23 cellular contexts compared by ENCODE assay signal in genomic region chr11:110075822-110076208, GRCh38. TPM values are rescaled to one million over a fixed set of nuclear protein-coding genes. Genes with fewer than 3 reads are reported as not detected.
DNase-seq lines count a peak whose midpoint lies in the region; ATAC-seq, FAIRE-seq and TF ChIP-seq lines count a peak whose summit lies in the region.
"Had no signal": no experiment of that assay in that cellular context is flagged by ENCODE, and none has a peak within 500 bp of the region (broad histone marks: within the 10 kb centered on the region; RNA-seq: fewer than 3 reads in every experiment).

No MANE protein-coding gene starts in this region.

- peak overlapping the region; percentile 40 for H3K4me2 ChIP-seq in keratinocyte (ENCODE audit: control insufficient read depth, extremely low read depth, insufficient read depth, low read depth, low read length)

- no peaks in the 10 kb centered on the region for H3K9me3 ChIP-seq in SK-N-MC (ENCODE audit: low read depth, low read length)
- peaks cover 2% of the 10 kb centered on the region for H3K9me3 ChIP-seq in keratinocyte (ENCODE audit: control insufficient read depth, low read depth, low read length)
- no peaks in the 10 kb centered on the region for H3K9me3 ChIP-seq in testis

- DNase-seq in GM19239 (ENCODE audit: insufficient read length, low spot score) (no peak), SK-N-MC (ENCODE audit: low read depth, low spot score) (peak; percentile 61), keratinocyte (ENCODE audit: low read depth, low spot score) (no peak), testis (peak; percentile 24), HCEC 1CT (no peak), left ventricle myocardium superior (no peak)
- no peak for DNase-seq in activated T-cell treated with anti-CD3 and anti-CD28 coated beads, Interleukin-2, amount 50 U/mL, for 1 hour
- DNase-seq: activated CD8-positive, alpha-beta memory T cell treated with anti-CD3 and anti-CD28 coated beads for 24 hours; activated effector memory CD4-positive, alpha-beta T cell treated with Interleukin-2 at 50 U/mL for 16 hours; dorsolateral prefrontal cortex; esophagus squamous epithelium; hippocampal formation; Karpas-422; NCI-H345; NCI-H748 treated with DMSO at 0.1 percent for 48 hours; stimulated activated CD4-positive, alpha-beta T cell treated with anti-CD3 and anti-CD28 coated beads, Interleukin-2, amount 100 ng/mL, for 24 hours; stimulated activated naive CD8-positive, alpha-beta T cell treated with anti-CD3 and anti-CD28 coated beads, Interleukin-15, Interleukin-2, amounts not matched to agents 100 U/mL and 50 U/mL, for 24 hours; T-helper 9 cell; WERI-Rb-1 had no signal

- 43 to 44% methylated on average over 4 of the region's 4 CpGs for WGBS in testis, 2 donors

- dilution Hi-C loops in keratinocyte (cut with MboI; ENCODE audit: extremely low pct_ligation_motif_present, low sequenced_read_pairs) = no loop called here

- TF ChIP-seq POLR2A in testis (IDR thresholded peaks at IDR 0.05) = no peak

- no peaks in the 10 kb centered on the region for H3K36me3 ChIP-seq in SK-N-MC (ENCODE audit: insufficient read depth, low read length)
- H3K36me3 ChIP-seq in keratinocyte (ENCODE audit: control insufficient read depth in 2 of 2, extremely low read depth in 1 of 2, insufficient read depth in 2 of 2, low read length in 2 of 2) = no peaks in the 10 kb centered on the region
- no peaks in the 10 kb centered on the region for H3K36me3 ChIP-seq in testis (ENCODE audit: low read depth, missing control alignments)
- H3K36me3 ChIP-seq: esophagus squamous epithelium, WERI-Rb-1 had no signal

- H3K4me1 ChIP-seq in keratinocyte (ENCODE audit: control insufficient read depth, extremely low read depth, insufficient read depth, low read length) (peaks cover 32% of the 10 kb centered on the region), testis (peaks cover 19% of the 10 kb centered on the region)

- H3K9ac ChIP-seq in SK-N-MC (ENCODE audit: insufficient read length) (no peak overlapping the region), keratinocyte (ENCODE audit: control insufficient read depth, extremely low read depth, insufficient read depth, low read length) (peak overlapping the region; percentile 62)

- no peak for ATAC-seq in left ventricle myocardium superior
- ATAC-seq: left cardiac atrium; stimulated activated naive CD8-positive, alpha-beta T cell treated with anti-CD3 and anti-CD28 coated beads, Interleukin-15, Interleukin-2, amounts not matched to agents 100 U/mL and 50 U/mL, for 24 hours had no signal

- H3K9me1 ChIP-seq in keratinocyte (ENCODE audit: control insufficient read depth, extremely low read depth, insufficient read depth, low read length) = no peaks in the 10 kb centered on the region

- H2AFZ ChIP-seq in keratinocyte (ENCODE audit: control insufficient read depth, low read length) = no peak overlapping the region

- H3K4me3 ChIP-seq in SK-N-MC (peak overlapping the region; percentile 71), keratinocyte (ENCODE audit: control insufficient read depth in 2 of 3, extremely low read depth in 1 of 3, insufficient read depth in 2 of 3, low read depth in 1 of 3, low read length in 3 of 3) (no peak overlapping the region), testis (no peak overlapping the region)
- H3K4me3 ChIP-seq: dorsolateral prefrontal cortex, esophagus squamous epithelium had no signal

- H3K79me2 ChIP-seq in keratinocyte (ENCODE audit: control insufficient read depth, insufficient read depth, low read length) = no peaks in the 10 kb centered on the region

- peak overlapping the region; percentile 84 for H3K27ac ChIP-seq in SK-N-MC
- H3K27ac ChIP-seq in keratinocyte (ENCODE audit: control insufficient read depth, insufficient read depth, low read length) = peak overlapping the region; percentile 87
- H3K27ac ChIP-seq in testis = no peak overlapping the region
- H3K27ac ChIP-seq: dorsolateral prefrontal cortex, esophagus squamous epithelium, HL-60, WERI-Rb-1 had no signal

- no peaks in the 10 kb centered on the region for H3K27me3 ChIP-seq in keratinocyte (ENCODE audit: control insufficient read depth, extremely low read depth, insufficient read depth, low read length)
- H3K27me3 ChIP-seq in testis = no peaks in the 10 kb centered on the region
- H3K27me3 ChIP-seq: dorsolateral prefrontal cortex, esophagus squamous epithelium had no signal

- no peaks in the 10 kb centered on the region for H4K20me1 ChIP-seq in keratinocyte (ENCODE audit: control insufficient read depth, extremely low read depth, insufficient read depth, low read length)

- FAIRE-seq in GM19239 (lab: Jason Lieb, UNC) (peak; percentile 74), keratinocyte (lab: Jason Lieb, UNC) (no peak)
- FAIRE-seq: endometrium, frontal cortex had no signal

- intact Hi-C loops in testis (cut with DNase I; ENCODE audit: low total_unique reads) = no loop called here
- intact Hi-C loops in left ventricle myocardium superior (cut with micrococcal nuclease) = no loop called here

- TF ChIP-seq CTCF in keratinocyte (optimal IDR thresholded peaks at IDR 0.05 in 1 of 3, IDR thresholded peaks at IDR 0.05 in 1 of 3, conservative IDR thresholded peaks at IDR 0.05 in 1 of 3; ENCODE audit: extremely low read depth in 1 of 3, insufficient read depth in 2 of 3, low read length in 3 of 3) (no peak), testis (IDR thresholded peaks at IDR 0.05) (no peak)

RNA-seq across cellular contexts. Expression of gene ZC3H12C, which starts 17.4 kb away (rescaled TPM):
- polyA plus RNA-seq in keratinocyte (11.1 to 14.0 TPM (median 13.9 TPM) in 3 replicates), testis (ENCODE audit: insufficient read depth, low read depth, low replicate concordance) (6.8 TPM)
- polyA plus RNA-seq in keratinocyte (2011; ENCODE audit: low read depth) = 2.5 TPM
- polyA plus RNA-seq in keratinocyte (2011; cell fraction: cytosol; rRNA removed) = 4.6 and 6.9 TPM in 2 replicates
- 24.8 and 26.0 TPM in 2 replicates for polyA plus RNA-seq in keratinocyte (2011; cell fraction: nucleus; rRNA removed)
- 3.4 and 5.8 TPM in 2 replicates for polyA plus RNA-seq in keratinocyte (2012; ENCODE audit: low replicate concordance)
- 15.1 to 29.5 TPM (median 27.5 TPM) in 3 replicates for polyA minus RNA-seq in keratinocyte
- polyA minus RNA-seq in keratinocyte (2011; cell fraction: cytosol; rRNA and poly(A)+ RNA removed) = 7.3 TPM
- polyA minus RNA-seq in keratinocyte (2011; cell fraction: nucleus; rRNA and poly(A)+ RNA removed) = 26.7 and 60.2 TPM in 2 replicates
- total RNA-seq in testis (10 to 100 TPM; 16.9 to 17.0 TPM), left ventricle myocardium superior (18.3 TPM)

Comparison
In these comparisons a context has a peak if more than half of its experiments do, and no peak if none do; other contexts are left out.
1. DNase-seq: peak in SK-N-MC (single experiment) and testis (single experiment); none in GM19239 (single experiment), keratinocyte (single experiment), HCEC 1CT (single experiment), activated T-cell treated with anti-CD3 and anti-CD28 coated beads, Interleukin-2, amount 50 U/mL, for 1 hour (single experiment) and left ventricle myocardium superior (single experiment).
2. H3K27ac ChIP-seq: peak in SK-N-MC (single experiment) and keratinocyte (single experiment); none in testis (0 of 2).